ENCODE assay signal across 9 cellular contexts in genomic region chr18:69948919-69949537, GRCh38. TPM values are rescaled to one million over a fixed set of nuclear protein-coding genes. Genes with fewer than 3 reads are reported as not detected.
DNase-seq lines count a peak whose midpoint lies in the region; ATAC-seq and TF ChIP-seq lines count a peak whose summit lies in the region.
"Had no signal": no experiment of that assay in that cellular context is flagged by ENCODE, and none has a peak within 500 bp of the region (broad histone marks: within the 10 kb centered on the region; RNA-seq: fewer than 3 reads in every experiment).

No MANE protein-coding gene starts in this region.

- H3K36me3 ChIP-seq in adrenal gland (replicated peaks in 1 of 2) = no peaks in the 10 kb centered on the region
- H3K36me3 ChIP-seq: neutrophil had no signal

- 67 to 82% (median 70%) methylated on average over 15 of the region's 15 CpGs for WGBS in adrenal gland, 4 donors

- no peaks in the 10 kb centered on the region for H3K9me3 ChIP-seq in adrenal gland (replicated peaks in 1 of 3)
- H3K9me3 ChIP-seq: neutrophil had no signal

- H3K36me3 Mint-ChIP-seq in HFFc6 (ENCODE audit: low read depth) = 0 out of 2 replicates have a peak, but pooled peaks cover 8% of the 10 kb centered on the region

- H3K9me3 Mint-ChIP-seq in HFFc6 = no peaks in the 10 kb centered on the region; the same call in 1 of the 2 replicates

- H3K27me3 Mint-ChIP-seq in HFFc6 (ENCODE audit: insufficient read depth) = no peaks in the 10 kb centered on the region

- ATAC-seq in HG03521 (IDR thresholded peaks at IDR 0.05; ENCODE audit: unreplicated experiment) = peak; percentile 87
- no peak for ATAC-seq in SK-N-SH treated with all-trans-retinoic acid at 6 μM for 48 hours

- peaks cover 0 to 18% of the 10 kb centered on the region in 2 donors for H3K4me1 ChIP-seq in adrenal gland (replicated peaks in 1 of 2)

- peak overlapping the region in 1 of 5 donors; percentile 5 for H3K27ac ChIP-seq in adrenal gland
- H3K27ac ChIP-seq: neutrophil had no signal

- no peak overlapping the region for H3K4me3 Mint-ChIP-seq in HFFc6

- no peak overlapping the region for H3K4me3 ChIP-seq in adrenal gland

- TF ChIP-seq POLR2A in adrenal gland (IDR thresholded peaks at IDR 0.05) = no peak

- intact Hi-C loops in adrenal gland (cut with DNase I) = no loop called here
- intact Hi-C loops in posterior vena cava (cut with DNase I) = no loop called here

- TF ChIP-seq CTCF in GM20000 (IDR thresholded peaks at IDR 0.05; ENCODE audit: extremely low read depth, missing control alignments) = no peak
- no peak for TF ChIP-seq CTCF in adrenal gland (IDR thresholded peaks at IDR 0.05)
- TF ChIP-seq CTCF in HFFc6 (IDR thresholded peaks at IDR 0.05) = no peak

- H3K27me3 ChIP-seq in adrenal gland = no peaks in the 10 kb centered on the region
- H3K27me3 ChIP-seq: neutrophil had no signal

- H3K27ac Mint-ChIP-seq in HFFc6 = no peak overlapping the region

- DNase-seq in ELR (ENCODE audit: low read depth) (peak; percentile 61), GM20000 (ENCODE audit: low spot score) (peak; percentile 60), adrenal gland (peak in 6 of 7 donors; percentile 22 to 74 (median 36)), posterior vena cava (ENCODE audit: low spot score) (peak; percentile 84), AG08395 (ENCODE audit: low spot score) (no peak), HFFc6 (no peak)

- no peaks in the 10 kb centered on the region for H3K4me1 Mint-ChIP-seq in HFFc6 (ENCODE audit: low read depth)

TF ChIP-seq in SK-N-SH treated with all-trans-retinoic acid at 6 μM for 48 hours, 23 proteins besides CTCF, POLR2A, EP300 and RAD21:
- no peak for TF ChIP-seq ZFP3 (CRISPR knock-in tag; IDR thresholded peaks at IDR 0.05)
- TF ChIP-seq TSHZ2 (CRISPR knock-in tag; IDR thresholded peaks at IDR 0.05) = no peak
- TF ChIP-seq ZNF8 (CRISPR knock-in tag; IDR thresholded peaks at IDR 0.05) = no peak
- no peak for TF ChIP-seq POU6F1 (CRISPR knock-in tag; IDR thresholded peaks at IDR 0.05; ENCODE audit: borderline replicate concordance, low read depth)
- no peak for TF ChIP-seq TOX (CRISPR knock-in tag; IDR thresholded peaks at IDR 0.05; ENCODE audit: borderline replicate concordance)
- TF ChIP-seq ZC3H10 (CRISPR knock-in tag; IDR thresholded peaks at IDR 0.05) = no peak
- no peak for TF ChIP-seq CSRNP3 (CRISPR knock-in tag; IDR thresholded peaks at IDR 0.05)
- no peak for TF ChIP-seq BACH2 (CRISPR knock-in tag; IDR thresholded peaks at IDR 0.05; ENCODE audit: borderline replicate concordance)
- no peak for TF ChIP-seq SNAI2 (CRISPR knock-in tag; IDR thresholded peaks at IDR 0.05)
- TF ChIP-seq ZNF565 (CRISPR knock-in tag; conservative IDR thresholded peaks at IDR 0.05; ENCODE audit: low read depth) = no peak

RNA-seq across cellular contexts. Expression of gene CD226, which starts 1.4 kb away (rescaled TPM):
- 1 to 10 TPM in 6 of 8 donors, under 1 TPM in 1, not detected in 1; 0.69 to 3.9 (median 1.7) TPM for total RNA-seq in adrenal gland
- polyA plus RNA-seq in adrenal gland = 1 to 10 TPM in 1 of 3 donors, under 1 TPM in 2; 0.13 to 1.0 (median 0.24) TPM
- total RNA-seq in posterior vena cava = 1 to 10 TPM; 1.6 to 2.5 TPM
- total RNA-seq in HFFc6 (2021; fragmentation: NEBNext Ultra II Directional; extraction: Animal tissue kit (Norgen Biotek cat#: 25700)) = under 1 TPM; 0.14 to 0.78 (median 0.34) TPM

Comparison
In these comparisons a context has a peak if more than half of its experiments do, and no peak if none do; other contexts are left out.
1. DNase-seq: peak in ELR (single experiment), GM20000 (single experiment), adrenal gland (6 of 7) and posterior vena cava (single experiment); none in AG08395 (single experiment) and HFFc6 (single experiment).